In the genomic region with DNA sequence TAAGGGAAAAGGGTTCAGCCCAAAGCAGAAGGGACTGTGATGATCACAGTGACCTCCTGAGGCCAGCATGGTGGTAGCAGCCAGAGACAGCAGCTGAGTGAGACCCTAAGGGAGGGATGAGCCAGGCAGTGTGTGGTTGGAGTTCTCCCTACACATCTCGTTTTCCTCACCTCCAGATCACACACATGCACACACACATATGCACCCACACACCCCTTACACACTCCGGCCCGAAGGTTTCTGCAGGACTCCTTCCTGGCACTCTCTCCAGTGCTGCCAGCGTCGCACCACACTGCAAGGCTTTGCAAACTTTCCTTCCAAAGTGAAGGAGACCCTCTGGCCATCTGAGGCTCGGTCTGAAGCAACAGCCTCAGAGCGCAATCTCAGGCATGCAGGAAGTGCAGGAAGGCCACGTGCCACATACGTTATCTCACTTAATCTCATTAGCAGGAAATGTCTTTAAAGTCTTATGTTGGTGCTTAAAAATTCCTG, we compare ENCODE assay signal across 9 cellular contexts. TPM values are rescaled to one million over a fixed set of nuclear protein-coding genes. Genes with fewer than 3 reads are reported as not detected.
A peak's percentile ranks its signal among the peaks of the same experiment; 100 is the strongest.
DNase-seq lines count a peak whose midpoint lies in the region; ATAC-seq, FAIRE-seq and TF ChIP-seq lines count a peak whose summit lies in the region.
"Had no signal": no experiment of that assay in that cellular context is flagged by ENCODE, and none has a peak within 500 bp of the region (broad histone marks: within the 10 kb centered on the region; RNA-seq: fewer than 3 reads in every experiment).

No MANE protein-coding gene starts in this region.

- peaks cover 47 to 78% (median 72%) of the 10 kb centered on the region in 10 experiments for H3K4me1 ChIP-seq in BLaER1 treated with 17β-estradiol and CSF1 and Interleukin-3, amounts not matched to agents 10 nM and 100 nM
- H3K4me1 ChIP-seq in HCT116 (ENCODE audit: control insufficient read depth in 1 of 2, insufficient read depth in 2 of 2, low read length in 2 of 2), result peaks cover 15 to 20% of the 10 kb centered on the region in 2 experiments
- H3K4me1 ChIP-seq in HepG2 (ENCODE audit: insufficient read depth, low read length), result no peaks in the 10 kb centered on the region

- in situ Hi-C loops in HepG2 (cut with HindIII; ENCODE audit: extremely low pct_ligation_motif_present, low pct_unique_long_range_greater_than_20kb), result no loop called here

- peak overlapping the region in 8 of 11 experiments; percentile 13 to 69 (median 47); a peak in 13 of 22 replicates for H3K27ac ChIP-seq in BLaER1 treated with 17β-estradiol and CSF1 and Interleukin-3, amounts not matched to agents 10 nM and 100 nM
- H3K27ac ChIP-seq in HCT116 (ENCODE audit: low read depth, low read length) (no peak overlapping the region), HepG2 (ENCODE audit: extremely low read length, insufficient read depth, low read length) (no peak overlapping the region)

- no peak overlapping the region for H3K4me3 Mint-ChIP-seq in activated CD8-positive, alpha-beta T cell treated with anti-CD3 and anti-CD28 coated beads, Interleukin-2, amount 10 ng/mL, durations not matched to agents 7 days and 5 days

- TF ChIP-seq POLR2A in HCT116 (IDR thresholded peaks at IDR 0.05; ENCODE audit: borderline replicate concordance, extremely low read depth, insufficient read depth, insufficient read length) (no peak), HepG2 (IDR thresholded peaks at IDR 0.05; ENCODE audit: insufficient read depth in 1 of 2, low read depth in 2 of 2, low read length in 2 of 2) (no peak)

- no peaks in the 10 kb centered on the region for H3K9me3 Mint-ChIP-seq in activated CD8-positive, alpha-beta T cell treated with anti-CD3 and anti-CD28 coated beads, Interleukin-2, amount 10 ng/mL, durations not matched to agents 7 days and 5 days (ENCODE audit: insufficient read depth)

- BruUV-seq in HCT116 (replicated peaks; lab: Mats Ljungman, UMichigan), result no TSS peak
- no TSS peak for BruUV-seq in HepG2 (replicated peaks; lab: Mats Ljungman, UMichigan)

- no peaks in the 10 kb centered on the region; a peak in 1 of 22 replicates for H4K20me1 ChIP-seq in BLaER1 treated with 17β-estradiol and CSF1 and Interleukin-3, amounts not matched to agents 10 nM and 100 nM
- H4K20me1 ChIP-seq in HCT116 (ENCODE audit: insufficient read depth) (no peaks in the 10 kb centered on the region), HepG2 (ENCODE audit: insufficient read depth, low read length) (no peaks in the 10 kb centered on the region)

- POLR2A ChIA-PET in HCT116 (lab: Charles Lee) (no interaction called here), HepG2 (lab: Yijun Ruan, JAX) (no interaction called here)
- POLR2A ChIA-PET in activated CD8-positive, alpha-beta T cell treated with anti-CD3 and anti-CD28 coated beads, Interleukin-2, amount 10 ng/mL, durations not matched to agents 7 days and 5 days (lab: Charles Lee), result no interaction called here

- H2AFZ ChIP-seq in HCT116 (ENCODE audit: low read depth, low read length, poor library complexity, severe bottlenecking) (no peak overlapping the region), HepG2 (ENCODE audit: low read length) (no peak overlapping the region)

- H3K27ac Mint-ChIP-seq in activated CD8-positive, alpha-beta T cell treated with anti-CD3 and anti-CD28 coated beads, Interleukin-2, amount 10 ng/mL, durations not matched to agents 7 days and 5 days, result peak overlapping the region; percentile 10

- peak overlapping the region; percentile 54 to 91 (median 84) for H3K4me2 ChIP-seq in BLaER1 treated with 17β-estradiol and CSF1 and Interleukin-3, amounts not matched to agents 10 nM and 100 nM
- H3K4me2 ChIP-seq in HCT116 (ENCODE audit: low read length) (no peak overlapping the region), HepG2 (ENCODE audit: low read depth, low read length) (no peak overlapping the region)

- H3K4me1 Mint-ChIP-seq in activated CD8-positive, alpha-beta T cell treated with anti-CD3 and anti-CD28 coated beads, Interleukin-2, amount 10 ng/mL, durations not matched to agents 7 days and 5 days (ENCODE audit: low read depth), result peaks cover 19% of the 10 kb centered on the region

- DNase-seq in HCT116 (ENCODE audit: low read depth, low spot score) (no peak), HepG2 (ENCODE audit: low spot score) (no peak), globus pallidus (ENCODE audit: low spot score) (no peak), GM19238 (ENCODE audit: insufficient read length, low spot score) (no peak)
- DNase-seq in activated CD8-positive, alpha-beta T cell treated with anti-CD3 and anti-CD28 coated beads, Interleukin-2, amount 10 ng/mL, durations not matched to agents 7 days and 5 days, result no peak
- DNase-seq: heart left ventricle had no signal

- no peaks in the 10 kb centered on the region for H3K79me2 ChIP-seq in HCT116 (ENCODE audit: insufficient read depth, low read length)
- H3K79me2 ChIP-seq in HepG2 (ENCODE audit: insufficient read depth, low read length), result no peaks in the 10 kb centered on the region

- CTCF ChIA-PET in HCT116 (lab: Charles Lee), result interaction anchor here (0.9 kb wide), 1 partner anchor 41 kb away, joined by 3 read pairs; no protein-coding TSS in a partner anchor
- CTCF ChIA-PET in activated CD8-positive, alpha-beta T cell treated with anti-CD3 and anti-CD28 coated beads, Interleukin-2, amount 10 ng/mL, durations not matched to agents 7 days and 5 days (lab: Charles Lee), result interaction anchor here (1.1 to 3.2 kb wide), 5 partner anchors 9 to 127 kb away, joined by 3 to 11 read pairs (median 3); no protein-coding TSS in a partner anchor
- CTCF ChIA-PET in HepG2 (lab: Yijun Ruan, JAX; ENCODE audit: low intra/inter-chr PET ratio, low total read pairs), result no interaction called here

- no peak for FAIRE-seq in HepG2 (lab: Jason Lieb, UNC)

- 51% methylated on average over 9 of the region's 9 CpGs for WGBS in HepG2 (ENCODE audit: low lambda C conversion rate)

- TF ChIP-seq RAD21 in HCT116 (IDR thresholded peaks at IDR 0.05; ENCODE audit: low read depth) (peak; percentile 30; the same call in 1 of the 2 replicates), HepG2 (CRISPR knock-in tag; IDR thresholded peaks at IDR 0.05) (no peak)

- H3K9ac ChIP-seq in BLaER1 treated with 17β-estradiol and CSF1 and Interleukin-3, amounts not matched to agents 10 nM and 100 nM, result peak overlapping the region in 2 of 11 experiments; percentile 30 to 46; a peak in 2 of 22 replicates
- H3K9ac ChIP-seq in HCT116 (ENCODE audit: low read length), result no peak overlapping the region
- no peak overlapping the region for H3K9ac ChIP-seq in HepG2 (ENCODE audit: insufficient read depth, low read depth, low read length)

- H3K9me3 ChIP-seq in BLaER1 treated with 17β-estradiol and CSF1 and Interleukin-3, amounts not matched to agents 10 nM and 100 nM (replicated peaks in 1 of 11), result no peaks in the 10 kb centered on the region
- H3K9me3 ChIP-seq in HCT116 (ENCODE audit: control insufficient read depth in 1 of 2, insufficient read depth in 1 of 2, low read depth in 1 of 2, low read length in 2 of 2), result no peaks in the 10 kb centered on the region
- H3K9me3 ChIP-seq in HepG2 (ENCODE audit: low read length), result no peaks in the 10 kb centered on the region

- no peak for TF ChIP-seq EP300 in HepG2 (IDR thresholded peaks at IDR 0.05; ENCODE audit: low read depth in 2 of 2, low read length in 2 of 2)
- TF ChIP-seq EP300 in HepG2 (CRISPR knock-in tag; IDR thresholded peaks at IDR 0.05; ENCODE audit: borderline replicate concordance), result no peak

- intact Hi-C loops in HCT116 (cut with micrococcal nuclease) (no loop called here), HepG2 (cut with micrococcal nuclease; ENCODE audit: unreplicated experiment) (no loop called here)

- ATAC-seq in HCT116, result peak; percentile 69
- ATAC-seq in activated CD8-positive, alpha-beta T cell treated with anti-CD3 and anti-CD28 coated beads, Interleukin-2, amount 10 ng/mL, durations not matched to agents 7 days and 5 days, result no peak
- peak; percentile 62; the same call in 2 of the 3 replicates for ATAC-seq in HepG2
- ATAC-seq in GM19351 (IDR thresholded peaks at IDR 0.05; ENCODE audit: unreplicated experiment), result no peak
- ATAC-seq in HG02884 (IDR thresholded peaks at IDR 0.05; ENCODE audit: unreplicated experiment), result no peak
- ATAC-seq: heart left ventricle had no signal

- H3K27me3 ChIP-seq in BLaER1 treated with 17β-estradiol and CSF1 and Interleukin-3, amounts not matched to agents 10 nM and 100 nM, result no peaks in the 10 kb centered on the region
- H3K27me3 ChIP-seq in HCT116 (ENCODE audit: insufficient read depth, low read length), result no peaks in the 10 kb centered on the region
- peaks cover 0 to 4% of the 10 kb centered on the region in 2 experiments; a peak in 2 of 5 replicates for H3K27me3 ChIP-seq in HepG2 (ENCODE audit: control insufficient read depth in 1 of 2, insufficient read depth in 2 of 2, low read length in 2 of 2)
- H3K27me3 ChIP-seq: heart left ventricle had no signal

- H3K4me3 ChIP-seq in BLaER1 treated with 17β-estradiol and CSF1 and Interleukin-3, amounts not matched to agents 10 nM and 100 nM, result no peak overlapping the region
- H3K4me3 ChIP-seq in HCT116 (replicated peaks in 1 of 2; ENCODE audit: low read depth in 1 of 2, low read length in 2 of 2) (no peak overlapping the region), HepG2 (replicated peaks in 1 of 3; ENCODE audit: insufficient read depth in 1 of 3, low read depth in 2 of 3, low read length in 3 of 3) (no peak overlapping the region)
- H3K4me3 ChIP-seq: heart left ventricle had no signal

- H3K9me2 ChIP-seq in HCT116 (ENCODE audit: insufficient read depth), result no peaks in the 10 kb centered on the region

- no peaks in the 10 kb centered on the region for H3K27me3 Mint-ChIP-seq in activated CD8-positive, alpha-beta T cell treated with anti-CD3 and anti-CD28 coated beads, Interleukin-2, amount 10 ng/mL, durations not matched to agents 7 days and 5 days (ENCODE audit: low read depth)

- RAD21 ChIA-PET in HCT116 (lab: Charles Lee; ENCODE audit: low non-redundant PET in 1 of 2, low total read pairs in 2 of 2, uncharacterized antibody in 2 of 2, unreplicated experiment in 2 of 2), result no interaction called here

- TF ChIP-seq CTCF in HCT116 (IDR thresholded peaks at IDR 0.05 in 2 of 3, conservative IDR thresholded peaks at IDR 0.05 in 1 of 3; ENCODE audit: borderline replicate concordance in 1 of 3, insufficient read depth in 1 of 3, low read depth in 2 of 3, low read length in 2 of 3) (peak; percentile 4 to 30 (median 21); a peak in 2 of 6 replicates), HepG2 (CRISPR knock-in tag; IDR thresholded peaks at IDR 0.05) (0 out of 2 replicates have a peak, but pooled peaks have one; percentile 22)

- no peaks in the 10 kb centered on the region for H3K36me3 ChIP-seq in BLaER1 treated with 17β-estradiol and CSF1 and Interleukin-3, amounts not matched to agents 10 nM and 100 nM
- H3K36me3 ChIP-seq in HCT116 (ENCODE audit: control insufficient read depth in 1 of 2, insufficient read depth in 2 of 2, low read length in 2 of 2) (no peaks in the 10 kb centered on the region), HepG2 (replicated peaks in 1 of 2; ENCODE audit: control insufficient read depth in 1 of 2, insufficient read depth in 2 of 2, low read length in 2 of 2) (no peaks in the 10 kb centered on the region)
- H3K36me3 ChIP-seq: heart left ventricle had no signal

- H3K36me3 Mint-ChIP-seq in activated CD8-positive, alpha-beta T cell treated with anti-CD3 and anti-CD28 coated beads, Interleukin-2, amount 10 ng/mL, durations not matched to agents 7 days and 5 days (ENCODE audit: low read depth), result no peaks in the 10 kb centered on the region

RNA-seq across cellular contexts. Expression of a gene that starts 26.9 kb away (rescaled TPM):
- 46.9 TPM for total RNA-seq in HCT116 (2021; ENCODE audit: unreplicated experiment)
- 43.2 and 45.5 TPM in 2 replicates for polyA plus RNA-seq in HCT116 (2012)
- 1 to 10 TPM; 1.4 to 2.5 TPM for total RNA-seq in activated CD8-positive, alpha-beta T cell treated with anti-CD3 and anti-CD28 coated beads, Interleukin-2, amount 10 ng/mL, durations not matched to agents 7 days and 5 days
- not detected in 2 replicates for total RNA-seq in HepG2 (2016; rRNA removed; fragmentation: Illumina TruSeq; extraction: Trizol)
- total RNA-seq in HepG2 (2016; cell fraction: cytosol; rRNA removed; fragmentation: Illumina TruSeq; extraction: Trizol; ENCODE audit: low read depth), result not detected in 2 replicates
- not detected in 2 replicates for total RNA-seq in HepG2 (2016; cell fraction: insoluble cytoplasmic fraction; rRNA removed; fragmentation: Illumina TruSeq; extraction: Trizol)
- not detected in 2 replicates for total RNA-seq in HepG2 (2016; cell fraction: membrane; rRNA removed; fragmentation: Illumina TruSeq; extraction: Trizol)
- total RNA-seq in HepG2 (2016; cell fraction: nucleus; rRNA removed; fragmentation: Illumina TruSeq; extraction: Trizol), result not detected in 2 replicates
- polyA plus RNA-seq in HepG2 (2011; rRNA removed), result not detected in 2 replicates
- polyA plus RNA-seq in HepG2 (2011; cell fraction: cytosol; rRNA removed), result not detected in 2 replicates
- not detected in 2 replicates for polyA plus RNA-seq in HepG2 (2011; cell fraction: nucleus; rRNA removed)
- polyA plus RNA-seq in HepG2 (2012), result not detected in 2 replicates
- polyA plus RNA-seq in HepG2 (2016; cell fraction: cytosol; fragmentation: Illumina TruSeq; extraction: Trizol; ENCODE audit: low read depth), result not detected in 2 replicates
- not detected in 2 replicates for polyA plus RNA-seq in HepG2 (2016; cell fraction: insoluble cytoplasmic fraction; fragmentation: Illumina TruSeq; extraction: Trizol; ENCODE audit: low read depth)
- not detected in 2 replicates for polyA plus RNA-seq in HepG2 (2016; cell fraction: membrane; fragmentation: Illumina TruSeq; extraction: Trizol; ENCODE audit: low read depth)
- not detected in 2 replicates for polyA plus RNA-seq in HepG2 (2016; cell fraction: nucleus; fragmentation: Illumina TruSeq; extraction: Trizol; ENCODE audit: insufficient read depth, low read depth)
- polyA minus RNA-seq in HepG2 (2011; rRNA and poly(A)+ RNA removed; ENCODE audit: low replicate concordance), result 1.0 TPM in 1 of 2 replicates, not detected in the other
- not detected in 2 replicates for polyA minus RNA-seq in HepG2 (2011; cell fraction: cytosol; rRNA and poly(A)+ RNA removed)
- not detected in 2 replicates for polyA minus RNA-seq in HepG2 (2011; cell fraction: nucleus; rRNA and poly(A)+ RNA removed)

Comparison
In these comparisons a context has a peak if more than half of its experiments do, and no peak if none do; other contexts are left out.
1. H3K27ac ChIP-seq: peak in BLaER1 treated with 17β-estradiol and CSF1 and Interleukin-3, amounts not matched to agents 10 nM and 100 nM (8 of 11); none in HCT116 (single experiment) and HepG2 (single experiment).
2. H3K4me2 ChIP-seq: peak in BLaER1 treated with 17β-estradiol and CSF1 and Interleukin-3, amounts not matched to agents 10 nM and 100 nM (11 of 11); none in HCT116 (single experiment) and HepG2 (single experiment).
3. ATAC-seq: peak in HCT116 (single experiment) and HepG2 (single experiment); none in activated CD8-positive, alpha-beta T cell treated with anti-CD3 and anti-CD28 coated beads, Interleukin-2, amount 10 ng/mL, durations not matched to agents 7 days and 5 days (single experiment), GM19351 (single experiment) and HG02884 (single experiment).
4. RNA of a gene that starts 26.9 kb away (total RNA-seq): 46.9 TPM in HCT116 (single experiment); 1.4 to 2.5 TPM in activated CD8-positive, alpha-beta T cell treated with anti-CD3 and anti-CD28 coated beads, Interleukin-2, amount 10 ng/mL, durations not matched to agents 7 days and 5 days and not detected in HepG2; every median in the first group is over 10 times any median in the second.